In the genomic region with DNA sequence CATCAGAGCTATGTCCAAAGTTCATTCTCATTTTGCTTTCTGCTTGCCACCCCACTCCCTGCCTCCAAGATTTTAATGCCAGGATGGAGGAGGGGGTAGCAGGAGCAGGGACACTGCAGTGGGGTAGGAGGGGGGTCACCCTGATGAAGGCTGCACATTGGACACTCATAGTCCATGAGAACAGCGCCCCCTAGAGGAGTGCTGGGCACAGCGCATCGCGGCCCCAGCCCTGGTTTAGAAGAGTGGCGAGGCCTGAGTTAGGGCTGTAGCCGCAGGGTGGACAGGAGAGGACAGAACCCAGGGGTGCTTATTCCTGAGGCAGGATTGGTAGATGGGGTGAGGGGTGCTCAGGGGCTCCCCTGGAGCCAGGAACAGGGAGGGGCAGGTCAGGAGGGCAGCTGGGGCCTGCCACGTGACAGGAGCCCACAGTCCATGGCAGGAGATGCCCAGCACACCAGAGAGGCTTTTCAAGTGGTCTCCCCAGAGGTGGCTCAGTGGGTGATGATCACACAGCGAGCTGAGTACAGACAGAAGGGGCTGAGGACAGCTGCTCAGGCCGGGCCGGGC, we compare ENCODE assay signal across 2 cellular contexts.
TF ChIP-seq lines count a peak whose summit lies in the region.

No MANE protein-coding gene starts in this region.

TF ChIP-seq in GM23338, 12 proteins besides CTCF, POLR2A, EP300 and RAD21 (continued from another document):
- TF ChIP-seq, protein P1, sequence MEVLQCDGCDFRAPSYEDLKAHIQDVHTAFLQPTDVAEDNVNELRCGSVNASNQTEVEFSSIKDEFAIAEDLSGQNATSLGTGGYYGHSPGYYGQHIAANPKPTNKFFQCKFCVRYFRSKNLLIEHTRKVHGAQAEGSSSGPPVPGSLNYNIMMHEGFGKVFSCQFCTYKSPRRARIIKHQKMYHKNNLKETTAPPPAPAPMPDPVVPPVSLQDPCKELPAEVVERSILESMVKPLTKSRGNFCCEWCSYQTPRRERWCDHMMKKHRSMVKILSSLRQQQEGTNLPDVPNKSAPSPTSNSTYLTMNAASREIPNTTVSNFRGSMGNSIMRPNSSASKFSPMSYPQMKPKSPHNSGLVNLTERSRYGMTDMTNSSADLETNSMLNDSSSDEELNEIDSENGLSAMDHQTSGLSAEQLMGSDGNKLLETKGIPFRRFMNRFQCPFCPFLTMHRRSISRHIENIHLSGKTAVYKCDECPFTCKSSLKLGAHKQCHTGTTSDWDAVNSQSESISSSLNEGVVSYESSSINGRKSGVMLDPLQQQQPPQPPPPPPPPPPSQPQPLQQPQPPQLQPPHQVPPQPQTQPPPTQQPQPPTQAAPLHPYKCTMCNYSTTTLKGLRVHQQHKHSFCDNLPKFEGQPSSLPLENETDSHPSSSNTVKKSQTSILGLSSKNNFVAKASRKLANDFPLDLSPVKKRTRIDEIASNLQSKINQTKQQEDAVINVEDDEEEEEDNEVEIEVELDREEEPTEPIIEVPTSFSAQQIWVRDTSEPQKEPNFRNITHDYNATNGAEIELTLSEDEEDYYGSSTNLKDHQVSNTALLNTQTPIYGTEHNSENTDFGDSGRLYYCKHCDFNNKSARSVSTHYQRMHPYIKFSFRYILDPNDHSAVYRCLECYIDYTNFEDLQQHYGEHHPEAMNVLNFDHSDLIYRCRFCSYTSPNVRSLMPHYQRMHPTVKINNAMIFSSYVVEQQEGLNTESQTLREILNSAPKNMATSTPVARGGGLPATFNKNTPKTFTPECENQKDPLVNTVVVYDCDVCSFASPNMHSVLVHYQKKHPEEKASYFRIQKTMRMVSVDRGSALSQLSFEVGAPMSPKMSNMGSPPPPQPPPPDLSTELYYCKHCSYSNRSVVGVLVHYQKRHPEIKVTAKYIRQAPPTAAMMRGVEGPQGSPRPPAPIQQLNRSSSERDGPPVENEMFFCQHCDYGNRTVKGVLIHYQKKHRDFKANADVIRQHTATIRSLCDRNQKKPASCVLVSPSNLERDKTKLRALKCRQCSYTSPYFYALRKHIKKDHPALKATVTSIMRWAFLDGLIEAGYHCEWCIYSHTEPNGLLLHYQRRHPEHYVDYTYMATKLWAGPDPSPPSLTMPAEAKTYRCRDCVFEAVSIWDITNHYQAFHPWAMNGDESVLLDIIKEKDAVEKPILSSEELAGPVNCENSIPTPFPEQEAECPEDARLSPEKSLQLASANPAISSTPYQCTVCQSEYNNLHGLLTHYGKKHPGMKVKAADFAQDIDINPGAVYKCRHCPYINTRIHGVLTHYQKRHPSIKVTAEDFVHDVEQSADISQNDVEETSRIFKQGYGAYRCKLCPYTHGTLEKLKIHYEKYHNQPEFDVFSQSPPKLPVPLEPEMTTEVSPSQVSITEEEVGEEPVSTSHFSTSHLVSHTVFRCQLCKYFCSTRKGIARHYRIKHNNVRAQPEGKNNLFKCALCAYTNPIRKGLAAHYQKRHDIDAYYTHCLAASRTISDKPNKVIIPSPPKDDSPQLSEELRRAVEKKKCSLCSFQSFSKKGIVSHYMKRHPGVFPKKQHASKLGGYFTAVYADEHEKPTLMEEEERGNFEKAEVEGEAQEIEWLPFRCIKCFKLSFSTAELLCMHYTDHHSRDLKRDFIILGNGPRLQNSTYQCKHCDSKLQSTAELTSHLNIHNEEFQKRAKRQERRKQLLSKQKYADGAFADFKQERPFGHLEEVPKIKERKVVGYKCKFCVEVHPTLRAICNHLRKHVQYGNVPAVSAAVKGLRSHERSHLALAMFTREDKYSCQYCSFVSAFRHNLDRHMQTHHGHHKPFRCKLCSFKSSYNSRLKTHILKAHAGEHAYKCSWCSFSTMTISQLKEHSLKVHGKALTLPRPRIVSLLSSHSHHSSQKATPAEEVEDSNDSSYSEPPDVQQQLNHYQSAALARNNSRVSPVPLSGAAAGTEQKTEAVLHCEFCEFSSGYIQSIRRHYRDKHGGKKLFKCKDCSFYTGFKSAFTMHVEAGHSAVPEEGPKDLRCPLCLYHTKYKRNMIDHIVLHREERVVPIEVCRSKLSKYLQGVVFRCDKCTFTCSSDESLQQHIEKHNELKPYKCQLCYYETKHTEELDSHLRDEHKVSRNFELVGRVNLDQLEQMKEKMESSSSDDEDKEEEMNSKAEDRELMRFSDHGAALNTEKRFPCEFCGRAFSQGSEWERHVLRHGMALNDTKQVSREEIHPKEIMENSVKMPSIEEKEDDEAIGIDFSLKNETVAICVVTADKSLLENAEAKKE (CRISPR knock-in tag; IDR thresholded peaks at IDR 0.05) = no peak
- TF ChIP-seq, protein P2, sequence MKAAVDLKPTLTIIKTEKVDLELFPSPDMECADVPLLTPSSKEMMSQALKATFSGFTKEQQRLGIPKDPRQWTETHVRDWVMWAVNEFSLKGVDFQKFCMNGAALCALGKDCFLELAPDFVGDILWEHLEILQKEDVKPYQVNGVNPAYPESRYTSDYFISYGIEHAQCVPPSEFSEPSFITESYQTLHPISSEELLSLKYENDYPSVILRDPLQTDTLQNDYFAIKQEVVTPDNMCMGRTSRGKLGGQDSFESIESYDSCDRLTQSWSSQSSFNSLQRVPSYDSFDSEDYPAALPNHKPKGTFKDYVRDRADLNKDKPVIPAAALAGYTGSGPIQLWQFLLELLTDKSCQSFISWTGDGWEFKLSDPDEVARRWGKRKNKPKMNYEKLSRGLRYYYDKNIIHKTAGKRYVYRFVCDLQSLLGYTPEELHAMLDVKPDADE (IDR thresholded peaks at IDR 0.05) = no peak
- TF ChIP-seq EZH2 (IDR thresholded peaks at IDR 0.05; ENCODE audit: low read depth, unreplicated experiment) = no peak
- TF ChIP-seq CREB1 (CRISPR knock-in tag; IDR thresholded peaks at IDR 0.05; ENCODE audit: low read depth) = no peak
- no peak for TF ChIP-seq ZNF331 (CRISPR knock-in tag; IDR thresholded peaks at IDR 0.05; ENCODE audit: low read depth)
- no peak for TF ChIP-seq ZNF114 (CRISPR knock-in tag; IDR thresholded peaks at IDR 0.05)
- no peak for TF ChIP-seq POLR2AphosphoS5 (IDR thresholded peaks at IDR 0.05; ENCODE audit: low read depth)
- TF ChIP-seq, protein P3, sequence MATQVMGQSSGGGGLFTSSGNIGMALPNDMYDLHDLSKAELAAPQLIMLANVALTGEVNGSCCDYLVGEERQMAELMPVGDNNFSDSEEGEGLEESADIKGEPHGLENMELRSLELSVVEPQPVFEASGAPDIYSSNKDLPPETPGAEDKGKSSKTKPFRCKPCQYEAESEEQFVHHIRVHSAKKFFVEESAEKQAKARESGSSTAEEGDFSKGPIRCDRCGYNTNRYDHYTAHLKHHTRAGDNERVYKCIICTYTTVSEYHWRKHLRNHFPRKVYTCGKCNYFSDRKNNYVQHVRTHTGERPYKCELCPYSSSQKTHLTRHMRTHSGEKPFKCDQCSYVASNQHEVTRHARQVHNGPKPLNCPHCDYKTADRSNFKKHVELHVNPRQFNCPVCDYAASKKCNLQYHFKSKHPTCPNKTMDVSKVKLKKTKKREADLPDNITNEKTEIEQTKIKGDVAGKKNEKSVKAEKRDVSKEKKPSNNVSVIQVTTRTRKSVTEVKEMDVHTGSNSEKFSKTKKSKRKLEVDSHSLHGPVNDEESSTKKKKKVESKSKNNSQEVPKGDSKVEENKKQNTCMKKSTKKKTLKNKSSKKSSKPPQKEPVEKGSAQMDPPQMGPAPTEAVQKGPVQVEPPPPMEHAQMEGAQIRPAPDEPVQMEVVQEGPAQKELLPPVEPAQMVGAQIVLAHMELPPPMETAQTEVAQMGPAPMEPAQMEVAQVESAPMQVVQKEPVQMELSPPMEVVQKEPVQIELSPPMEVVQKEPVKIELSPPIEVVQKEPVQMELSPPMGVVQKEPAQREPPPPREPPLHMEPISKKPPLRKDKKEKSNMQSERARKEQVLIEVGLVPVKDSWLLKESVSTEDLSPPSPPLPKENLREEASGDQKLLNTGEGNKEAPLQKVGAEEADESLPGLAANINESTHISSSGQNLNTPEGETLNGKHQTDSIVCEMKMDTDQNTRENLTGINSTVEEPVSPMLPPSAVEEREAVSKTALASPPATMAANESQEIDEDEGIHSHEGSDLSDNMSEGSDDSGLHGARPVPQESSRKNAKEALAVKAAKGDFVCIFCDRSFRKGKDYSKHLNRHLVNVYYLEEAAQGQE (IDR thresholded peaks at IDR 0.05; ENCODE audit: unreplicated experiment) = no peak

TF ChIP-seq in WTC11, 78 proteins besides CTCF, POLR2A, EP300 and RAD21 (continued from another document and continues in another):
- TF ChIP-seq, protein P4, sequence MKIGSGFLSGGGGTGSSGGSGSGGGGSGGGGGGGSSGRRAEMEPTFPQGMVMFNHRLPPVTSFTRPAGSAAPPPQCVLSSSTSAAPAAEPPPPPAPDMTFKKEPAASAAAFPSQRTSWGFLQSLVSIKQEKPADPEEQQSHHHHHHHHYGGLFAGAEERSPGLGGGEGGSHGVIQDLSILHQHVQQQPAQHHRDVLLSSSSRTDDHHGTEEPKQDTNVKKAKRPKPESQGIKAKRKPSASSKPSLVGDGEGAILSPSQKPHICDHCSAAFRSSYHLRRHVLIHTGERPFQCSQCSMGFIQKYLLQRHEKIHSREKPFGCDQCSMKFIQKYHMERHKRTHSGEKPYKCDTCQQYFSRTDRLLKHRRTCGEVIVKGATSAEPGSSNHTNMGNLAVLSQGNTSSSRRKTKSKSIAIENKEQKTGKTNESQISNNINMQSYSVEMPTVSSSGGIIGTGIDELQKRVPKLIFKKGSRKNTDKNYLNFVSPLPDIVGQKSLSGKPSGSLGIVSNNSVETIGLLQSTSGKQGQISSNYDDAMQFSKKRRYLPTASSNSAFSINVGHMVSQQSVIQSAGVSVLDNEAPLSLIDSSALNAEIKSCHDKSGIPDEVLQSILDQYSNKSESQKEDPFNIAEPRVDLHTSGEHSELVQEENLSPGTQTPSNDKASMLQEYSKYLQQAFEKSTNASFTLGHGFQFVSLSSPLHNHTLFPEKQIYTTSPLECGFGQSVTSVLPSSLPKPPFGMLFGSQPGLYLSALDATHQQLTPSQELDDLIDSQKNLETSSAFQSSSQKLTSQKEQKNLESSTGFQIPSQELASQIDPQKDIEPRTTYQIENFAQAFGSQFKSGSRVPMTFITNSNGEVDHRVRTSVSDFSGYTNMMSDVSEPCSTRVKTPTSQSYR (CRISPR knock-in tag; IDR thresholded peaks at IDR 0.05) = no peak
- TF ChIP-seq ZNF219 (CRISPR knock-in tag; IDR thresholded peaks at IDR 0.05; ENCODE audit: borderline replicate concordance) (no peak), TEAD4 (CRISPR knock-in tag; IDR thresholded peaks at IDR 0.05) (no peak), MXD4 (CRISPR knock-in tag; IDR thresholded peaks at IDR 0.05; ENCODE audit: borderline replicate concordance) (no peak)
- TF ChIP-seq, protein P5, sequence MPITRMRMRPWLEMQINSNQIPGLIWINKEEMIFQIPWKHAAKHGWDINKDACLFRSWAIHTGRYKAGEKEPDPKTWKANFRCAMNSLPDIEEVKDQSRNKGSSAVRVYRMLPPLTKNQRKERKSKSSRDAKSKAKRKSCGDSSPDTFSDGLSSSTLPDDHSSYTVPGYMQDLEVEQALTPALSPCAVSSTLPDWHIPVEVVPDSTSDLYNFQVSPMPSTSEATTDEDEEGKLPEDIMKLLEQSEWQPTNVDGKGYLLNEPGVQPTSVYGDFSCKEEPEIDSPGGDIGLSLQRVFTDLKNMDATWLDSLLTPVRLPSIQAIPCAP (CRISPR knock-in tag; IDR thresholded peaks at IDR 0.05) = no peak
- TF ChIP-seq, protein P6, sequence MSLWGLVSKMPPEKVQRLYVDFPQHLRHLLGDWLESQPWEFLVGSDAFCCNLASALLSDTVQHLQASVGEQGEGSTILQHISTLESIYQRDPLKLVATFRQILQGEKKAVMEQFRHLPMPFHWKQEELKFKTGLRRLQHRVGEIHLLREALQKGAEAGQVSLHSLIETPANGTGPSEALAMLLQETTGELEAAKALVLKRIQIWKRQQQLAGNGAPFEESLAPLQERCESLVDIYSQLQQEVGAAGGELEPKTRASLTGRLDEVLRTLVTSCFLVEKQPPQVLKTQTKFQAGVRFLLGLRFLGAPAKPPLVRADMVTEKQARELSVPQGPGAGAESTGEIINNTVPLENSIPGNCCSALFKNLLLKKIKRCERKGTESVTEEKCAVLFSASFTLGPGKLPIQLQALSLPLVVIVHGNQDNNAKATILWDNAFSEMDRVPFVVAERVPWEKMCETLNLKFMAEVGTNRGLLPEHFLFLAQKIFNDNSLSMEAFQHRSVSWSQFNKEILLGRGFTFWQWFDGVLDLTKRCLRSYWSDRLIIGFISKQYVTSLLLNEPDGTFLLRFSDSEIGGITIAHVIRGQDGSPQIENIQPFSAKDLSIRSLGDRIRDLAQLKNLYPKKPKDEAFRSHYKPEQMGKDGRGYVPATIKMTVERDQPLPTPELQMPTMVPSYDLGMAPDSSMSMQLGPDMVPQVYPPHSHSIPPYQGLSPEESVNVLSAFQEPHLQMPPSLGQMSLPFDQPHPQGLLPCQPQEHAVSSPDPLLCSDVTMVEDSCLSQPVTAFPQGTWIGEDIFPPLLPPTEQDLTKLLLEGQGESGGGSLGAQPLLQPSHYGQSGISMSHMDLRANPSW (CRISPR knock-in tag; conservative IDR thresholded peaks at IDR 0.05; ENCODE audit: low read depth) = no peak
- TF ChIP-seq, protein P7, sequence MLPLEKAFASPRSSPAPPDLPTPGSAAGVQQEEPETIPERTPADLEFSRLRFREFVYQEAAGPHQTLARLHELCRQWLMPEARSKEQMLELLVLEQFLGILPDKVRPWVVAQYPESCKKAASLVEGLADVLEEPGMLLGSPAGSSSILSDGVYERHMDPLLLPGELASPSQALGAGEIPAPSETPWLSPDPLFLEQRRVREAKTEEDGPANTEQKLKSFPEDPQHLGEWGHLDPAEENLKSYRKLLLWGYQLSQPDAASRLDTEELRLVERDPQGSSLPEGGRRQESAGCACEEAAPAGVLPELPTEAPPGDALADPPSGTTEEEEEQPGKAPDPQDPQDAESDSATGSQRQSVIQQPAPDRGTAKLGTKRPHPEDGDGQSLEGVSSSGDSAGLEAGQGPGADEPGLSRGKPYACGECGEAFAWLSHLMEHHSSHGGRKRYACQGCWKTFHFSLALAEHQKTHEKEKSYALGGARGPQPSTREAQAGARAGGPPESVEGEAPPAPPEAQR (CRISPR knock-in tag; IDR thresholded peaks at IDR 0.05) = no peak
- TF ChIP-seq, protein P8, sequence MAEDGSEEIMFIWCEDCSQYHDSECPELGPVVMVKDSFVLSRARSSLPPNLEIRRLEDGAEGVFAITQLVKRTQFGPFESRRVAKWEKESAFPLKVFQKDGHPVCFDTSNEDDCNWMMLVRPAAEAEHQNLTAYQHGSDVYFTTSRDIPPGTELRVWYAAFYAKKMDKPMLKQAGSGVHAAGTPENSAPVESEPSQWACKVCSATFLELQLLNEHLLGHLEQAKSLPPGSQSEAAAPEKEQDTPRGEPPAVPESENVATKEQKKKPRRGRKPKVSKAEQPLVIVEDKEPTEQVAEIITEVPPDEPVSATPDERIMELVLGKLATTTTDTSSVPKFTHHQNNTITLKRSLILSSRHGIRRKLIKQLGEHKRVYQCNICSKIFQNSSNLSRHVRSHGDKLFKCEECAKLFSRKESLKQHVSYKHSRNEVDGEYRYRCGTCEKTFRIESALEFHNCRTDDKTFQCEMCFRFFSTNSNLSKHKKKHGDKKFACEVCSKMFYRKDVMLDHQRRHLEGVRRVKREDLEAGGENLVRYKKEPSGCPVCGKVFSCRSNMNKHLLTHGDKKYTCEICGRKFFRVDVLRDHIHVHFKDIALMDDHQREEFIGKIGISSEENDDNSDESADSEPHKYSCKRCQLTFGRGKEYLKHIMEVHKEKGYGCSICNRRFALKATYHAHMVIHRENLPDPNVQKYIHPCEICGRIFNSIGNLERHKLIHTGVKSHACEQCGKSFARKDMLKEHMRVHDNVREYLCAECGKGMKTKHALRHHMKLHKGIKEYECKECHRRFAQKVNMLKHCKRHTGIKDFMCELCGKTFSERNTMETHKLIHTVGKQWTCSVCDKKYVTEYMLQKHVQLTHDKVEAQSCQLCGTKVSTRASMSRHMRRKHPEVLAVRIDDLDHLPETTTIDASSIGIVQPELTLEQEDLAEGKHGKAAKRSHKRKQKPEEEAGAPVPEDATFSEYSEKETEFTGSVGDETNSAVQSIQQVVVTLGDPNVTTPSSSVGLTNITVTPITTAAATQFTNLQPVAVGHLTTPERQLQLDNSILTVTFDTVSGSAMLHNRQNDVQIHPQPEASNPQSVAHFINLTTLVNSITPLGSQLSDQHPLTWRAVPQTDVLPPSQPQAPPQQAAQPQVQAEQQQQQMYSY (CRISPR knock-in tag; IDR thresholded peaks at IDR 0.05) = no peak
